ENCODE assay signal across 10 cellular contexts in genomic region chr1:174788981-174789380, GRCh38.
DNase-seq lines count a peak whose midpoint lies in the region; ATAC-seq, FAIRE-seq and TF ChIP-seq lines count a peak whose summit lies in the region.
"Had no signal": no experiment of that assay in that cellular context is flagged by ENCODE, and none has a peak within 500 bp of the region (broad histone marks: within the 10 kb centered on the region; RNA-seq: fewer than 3 reads in every experiment).

No MANE protein-coding gene starts in this region.

- H3K18ac ChIP-seq in H9 (ENCODE audit: insufficient read length, low read depth, low read length), result no peak overlapping the region

- H2BK20ac ChIP-seq in H9 (ENCODE audit: low read depth, low read length, poor library complexity, severe bottlenecking), result no peak overlapping the region

- POLR2A ChIA-PET in RWPE1 (lab: Yijun Ruan, JAX; ENCODE audit: low non-redundant PET), result no interaction called here

- no peak overlapping the region for H4K91ac ChIP-seq in H9 (ENCODE audit: insufficient read length, low read depth, low read length)

- no peak overlapping the region for H4K8ac ChIP-seq in H9 (replicated peaks; ENCODE audit: insufficient read length, low read depth, low read length)

- 82 to 84% methylated on average over 1 of the region's 1 CpG for WGBS in upper lobe of left lung, 2 donors
- no CpG with 5 or more reads among the region's 1 CpG for WGBS in H9 (ENCODE audit: extremely low coverage, insufficient read length, low lambda C conversion rate)

- no peaks in the 10 kb centered on the region for H3K23me2 ChIP-seq in H9 (ENCODE audit: insufficient read length, low read depth, low read length, poor library complexity, severe bottlenecking)

- DNase-seq in HFF-Myc (ENCODE audit: extremely low read depth, low read depth) (peak; percentile 21), RWPE1 (ENCODE audit: low spot score) (peak; percentile 69), fibroblast of gingiva (ENCODE audit: low read depth) (peak; percentile 52), urothelium cell line (ENCODE audit: low spot score) (peak; percentile 45), upper lobe of left lung (no peak), H9 (no peak)
- no peak for DNase-seq in activated CD4-positive, alpha-beta T cell treated with anti-CD3 and anti-CD28 coated beads, Interleukin-2, amount 50 U/mL, for 1 hour
- DNase-seq: activated effector memory CD4-positive, alpha-beta T cell treated with anti-CD3 and anti-CD28 coated beads, Interleukin-2, amount 50 U/mL, for 16 hours; left ventricle myocardium inferior had no signal

- no peaks in the 10 kb centered on the region for H3K36me3 ChIP-seq in upper lobe of left lung
- H3K36me3 ChIP-seq: left ventricle myocardium inferior had no signal

- no peaks in the 10 kb centered on the region for H3K27me3 ChIP-seq in upper lobe of left lung
- no peaks in the 10 kb centered on the region for H3K27me3 ChIP-seq in H9 (ENCODE audit: insufficient read depth, low read length)

- no peak overlapping the region for H2AK5ac ChIP-seq in H9 (ENCODE audit: insufficient read length, low read length)

- TF ChIP-seq CTCF in HFF-Myc (IDR thresholded peaks at IDR 0.05; ENCODE audit: low read depth, low read length, missing control alignments), result no peak
- no peak for TF ChIP-seq CTCF in RWPE1 (conservative IDR thresholded peaks at IDR 0.05; ENCODE audit: low read depth)
- no peak for TF ChIP-seq CTCF in upper lobe of left lung (IDR thresholded peaks at IDR 0.05)
- TF ChIP-seq CTCF in H9 (conservative IDR thresholded peaks at IDR 0.05), result no peak

- H2BK120ac ChIP-seq in H9 (ENCODE audit: low read depth, low read length, poor library complexity, severe bottlenecking), result no peak overlapping the region

- H3K14ac ChIP-seq in H9 (ENCODE audit: insufficient read depth, low read length), result no peak overlapping the region

- H3T11ph ChIP-seq in H9 (ENCODE audit: low read length), result no peak overlapping the region

- H3K4me1 Mint-ChIP-seq in H9, result peaks cover 6% of the 10 kb centered on the region in 2 experiments; a peak in 2 of 4 replicates

- no peak overlapping the region for H4K5ac ChIP-seq in H9 (ENCODE audit: insufficient read length, low read depth, low read length)

- H3K27ac Mint-ChIP-seq in H9, result no peak overlapping the region

- no peak overlapping the region for H3K56ac ChIP-seq in H9 (ENCODE audit: insufficient read length, low read depth, low read length)

- peak overlapping the region; percentile 65 for H3K27ac ChIP-seq in RWPE1
- no peak overlapping the region for H3K27ac ChIP-seq in upper lobe of left lung
- no peak overlapping the region for H3K27ac ChIP-seq in H9 (ENCODE audit: insufficient read length, low read depth, low read length)
- H3K27ac ChIP-seq: left ventricle myocardium inferior had no signal

- ATAC-seq in upper lobe of left lung (ENCODE audit: low FRiP score in 2 of 2), result no peak

- no peak overlapping the region for H3K23ac ChIP-seq in H9 (ENCODE audit: insufficient read length, low read depth, low read length)

- TF ChIP-seq POLR2A in upper lobe of left lung (IDR thresholded peaks at IDR 0.05), result no peak

- H3K4me3 Mint-ChIP-seq in H9, result no peak overlapping the region

- H2BK15ac ChIP-seq in H9 (ENCODE audit: low read depth, low read length), result no peak overlapping the region

- H3K4me2 ChIP-seq in H9 (ENCODE audit: insufficient read depth, insufficient read length, low read length), result no peak overlapping the region

- H3K36me3 Mint-ChIP-seq in H9 (ENCODE audit: insufficient read depth in 1 of 3, low read depth in 3 of 3), result no peaks in the 10 kb centered on the region

- no peaks in the 10 kb centered on the region for H3K79me1 ChIP-seq in H9 (ENCODE audit: insufficient read depth, low read depth, low read length, poor library complexity, severe bottlenecking)

- H2BK5ac ChIP-seq in H9 (ENCODE audit: insufficient read length, low read length), result no peak overlapping the region

- no peak overlapping the region for H3K4ac ChIP-seq in H9 (ENCODE audit: low read depth, low read length)

- no peaks in the 10 kb centered on the region for H3K9me3 Mint-ChIP-seq in H9

- H3K9ac ChIP-seq in H9 (ENCODE audit: extremely low read depth, insufficient read length, low read length), result no peak overlapping the region

- H3K4me3 ChIP-seq in HFF-Myc (replicated peaks; ENCODE audit: low read depth, low read length) (no peak overlapping the region), upper lobe of left lung (no peak overlapping the region)
- H3K4me3 ChIP-seq: left ventricle myocardium inferior had no signal

- H3K4me1 ChIP-seq in upper lobe of left lung (peaks cover 0 to 5% (median 0%) of the 10 kb centered on the region in 4 donors), H9 (ENCODE audit: insufficient read depth, low read length) (no peaks in the 10 kb centered on the region)
- H3K4me1 ChIP-seq: left ventricle myocardium inferior had no signal

- CTCF ChIA-PET in RWPE1 (lab: Yijun Ruan, JAX), result interaction anchor here (0.7 kb wide), 2 partner anchors 8 to 140 kb away, joined by 3 read pairs; no protein-coding TSS in a partner anchor

- no peak overlapping the region for H2BK12ac ChIP-seq in H9 (ENCODE audit: insufficient read length, low read depth, low read length)

- H3K9me3 ChIP-seq in upper lobe of left lung (no peaks in the 10 kb centered on the region), H9 (ENCODE audit: control insufficient read depth, low read depth, low read length) (no peaks in the 10 kb centered on the region)
- H3K9me3 ChIP-seq: left ventricle myocardium inferior had no signal

- no peaks in the 10 kb centered on the region for H3K27me3 Mint-ChIP-seq in H9 (ENCODE audit: low read depth)

- no peaks in the 10 kb centered on the region for H4K20me1 ChIP-seq in H9 (ENCODE audit: control insufficient read depth, insufficient read depth, insufficient read length)

- no peak for TF ChIP-seq EP300 in upper lobe of left lung (IDR thresholded peaks at IDR 0.05)

- H2AFZ ChIP-seq in H9 (ENCODE audit: low read length), result no peak overlapping the region

- H3K79me2 ChIP-seq in H9 (ENCODE audit: insufficient read depth, low read length), result no peaks in the 10 kb centered on the region

- no peak for FAIRE-seq in urothelium cell line (lab: Jason Lieb, UNC)
- FAIRE-seq: endometrium had no signal

Comparison
In these comparisons a context has a peak if more than half of its experiments do, and no peak if none do; other contexts are left out.
1. DNase-seq: peak in HFF-Myc (single experiment), RWPE1 (single experiment), fibroblast of gingiva (single experiment) and urothelium cell line (single experiment); none in upper lobe of left lung (0 of 2), H9 (single experiment) and activated CD4-positive, alpha-beta T cell treated with anti-CD3 and anti-CD28 coated beads, Interleukin-2, amount 50 U/mL, for 1 hour (single experiment).